Comparison of ENCODE assay signal across 1 cellular context in genomic region chr3:178343433-178344038, GRCh38.
TF ChIP-seq lines count a peak whose summit lies in the region.

No MANE protein-coding gene starts in this region.

TF ChIP-seq in IMR-90, 13 proteins besides CTCF, POLR2A, EP300 and RAD21 (continued from another document):
- TF ChIP-seq RCOR1 (IDR thresholded peaks at IDR 0.05; ENCODE audit: insufficient replicate concordance, low read length) = no peak
- no peak for TF ChIP-seq SMC3 (IDR thresholded peaks at IDR 0.05; ENCODE audit: low read depth, low read length)
- TF ChIP-seq NFE2L2 (IDR thresholded peaks at IDR 0.05; ENCODE audit: low read depth, low read length) = no peak
- no peak for TF ChIP-seq USF2 (IDR thresholded peaks at IDR 0.05; ENCODE audit: low read depth, low read length)
- TF ChIP-seq MAZ (IDR thresholded peaks at IDR 0.05; ENCODE audit: borderline replicate concordance, low read depth, low read length) = no peak
- no peak for TF ChIP-seq FOS (IDR thresholded peaks at IDR 0.05; ENCODE audit: low read depth, low read length)
